In the genomic region with DNA sequence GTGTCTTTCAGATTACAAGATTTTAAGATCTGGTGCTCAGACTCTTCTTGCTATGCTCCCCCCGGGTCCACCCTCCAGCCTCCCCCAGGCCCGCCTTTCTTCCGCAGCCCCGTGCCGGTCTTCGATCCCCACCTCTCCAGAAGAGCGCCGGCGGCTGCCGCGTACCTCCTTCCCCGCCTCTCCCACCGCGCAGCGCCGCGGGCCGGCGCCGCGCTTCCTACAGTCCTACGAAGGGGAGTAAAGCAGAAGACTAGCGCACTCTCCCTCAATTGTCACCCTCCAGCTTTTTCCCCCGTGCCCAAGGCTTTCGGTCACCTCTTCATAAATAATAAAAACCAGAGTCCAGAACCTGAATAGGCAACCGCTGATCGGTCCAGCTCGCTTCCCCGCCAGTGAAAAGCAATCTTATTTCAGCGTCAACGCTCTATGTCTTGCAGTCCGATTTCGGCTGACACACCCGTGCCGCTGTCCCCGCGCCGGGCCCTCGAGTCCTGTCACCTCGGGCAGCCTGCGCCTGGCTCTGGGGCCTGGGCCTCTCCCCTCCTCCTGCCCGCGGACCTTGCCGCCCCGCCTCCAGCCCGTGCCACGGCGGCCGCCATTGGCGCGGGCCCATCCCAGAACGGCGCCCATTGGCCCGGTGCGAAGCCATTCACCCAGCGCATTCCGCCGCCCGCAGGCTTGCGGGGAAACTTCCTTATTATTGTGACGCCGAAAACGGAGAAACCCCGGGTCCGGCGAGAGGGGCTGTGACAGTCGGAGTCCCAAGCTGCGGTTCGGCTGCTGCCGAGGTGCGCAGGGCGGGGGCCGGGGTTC, we compare ENCODE assay signal across 8 cellular contexts. TPM values are rescaled to one million over a fixed set of nuclear protein-coding genes. Genes with fewer than 3 reads are reported as not detected.
DNase-seq lines count a peak whose midpoint lies in the region; ATAC-seq and TF ChIP-seq lines count a peak whose summit lies in the region.

TSS of gene HERC3 (plus strand) at position 694 of the 813 bp plus-strand sequence. CDS start 13,344 bp downstream, outside the sequence.

- ATAC-seq in activated naive CD4-positive, alpha-beta T cell treated with anti-CD3 and anti-CD28 coated beads, Interleukin-2, amount 50 U/mL, for 72 hours: peak; percentile 88 to 94
- ATAC-seq in omental fat pad (ENCODE audit: low FRiP score): peak; percentile 95

- DNase-seq in GM06990 (ENCODE audit: extremely low read depth, insufficient read length): peak; percentile 91
- DNase-seq in HFFc6: peak; percentile 82
- peak; percentile 91 for DNase-seq in NAMALWA (ENCODE audit: low spot score)
- DNase-seq in SKM-1 treated with dmso at 0.1 percent for 144 hours (lab: John Stamatoyannopoulos, UW; ENCODE audit: unreplicated experiment): peak; percentile 84
- DNase-seq in activated naive CD4-positive, alpha-beta T cell treated with anti-CD3 and anti-CD28 coated beads, Interleukin-2, amount 50 U/mL, for 72 hours (ENCODE audit: low spot score in 2 of 2): peak; percentile 88 to 95
- peak; percentile 91 for DNase-seq in globus pallidus (ENCODE audit: low spot score)
- peak; percentile 58 for DNase-seq in omental fat pad (ENCODE audit: low spot score)
- peak; percentile 94 to 95 for DNase-seq in suprapubic skin (ENCODE audit: low spot score in 2 of 2)

- peaks cover 2% of the 10 kb centered on the region; the same call in 1 of the 2 replicates for H3K27me3 Mint-ChIP-seq in HFFc6 (ENCODE audit: insufficient read depth)

- H3K4me3 Mint-ChIP-seq in HFFc6: peak within 1 kb of the TSS; percentile 93

- H3K36me3 ChIP-seq in GM06990 (ENCODE audit: control insufficient read depth, insufficient read depth, low read length): no peaks in the 10 kb centered on the region
- peaks cover 11% of the 10 kb centered on the region for H3K36me3 ChIP-seq in suprapubic skin

- H3K4me3 ChIP-seq in GM06990 (replicated peaks; ENCODE audit: low read depth, low read length): peak within 1 kb of the TSS; percentile 80
- peak within 1 kb of the TSS; percentile 67 for H3K4me3 ChIP-seq in suprapubic skin

- H3K4me1 Mint-ChIP-seq in HFFc6 (ENCODE audit: low read depth): peaks cover 37% of the 10 kb centered on the region

- peak within 1 kb of the TSS; percentile 95 for H3K27ac ChIP-seq in suprapubic skin

- peak within 1 kb of the TSS; percentile 86 for H3K27ac Mint-ChIP-seq in HFFc6
- peak within 1 kb of the TSS; percentile 88 to 93 for H3K27ac Mint-ChIP-seq in activated naive CD4-positive, alpha-beta T cell treated with anti-CD3 and anti-CD28 coated beads, Interleukin-2, amount 50 U/mL, for 72 hours

- TF ChIP-seq CTCF in GM06990 (IDR thresholded peaks at IDR 0.05; ENCODE audit: insufficient read depth, low read length, poor library complexity, severe bottlenecking): peak; percentile 8
- peak; percentile 39; the same call in 1 of the 2 replicates for TF ChIP-seq CTCF in HFFc6 (IDR thresholded peaks at IDR 0.05)
- TF ChIP-seq CTCF in omental fat pad (IDR thresholded peaks at IDR 0.05): no peak
- no peak for TF ChIP-seq CTCF in suprapubic skin (IDR thresholded peaks at IDR 0.05)

- no peaks in the 10 kb centered on the region for H3K9me3 Mint-ChIP-seq in HFFc6
- H3K9me3 Mint-ChIP-seq in activated naive CD4-positive, alpha-beta T cell treated with anti-CD3 and anti-CD28 coated beads, Interleukin-2, amount 50 U/mL, for 72 hours: no peaks in the 10 kb centered on the region

- no peak for TF ChIP-seq EP300 in suprapubic skin (IDR thresholded peaks at IDR 0.05)

- H3K4me1 ChIP-seq in suprapubic skin: peaks cover 22% of the 10 kb centered on the region

- H3K27me3 ChIP-seq in GM06990 (replicated peaks; ENCODE audit: control insufficient read depth, insufficient read depth, low read length) (no peaks in the 10 kb centered on the region), suprapubic skin (no peaks in the 10 kb centered on the region)

- peaks cover 15% of the 10 kb centered on the region; the same call in 1 of the 2 replicates for H3K36me3 Mint-ChIP-seq in HFFc6 (ENCODE audit: low read depth)
- H3K36me3 Mint-ChIP-seq in activated naive CD4-positive, alpha-beta T cell treated with anti-CD3 and anti-CD28 coated beads, Interleukin-2, amount 50 U/mL, for 72 hours: peaks cover 5% of the 10 kb centered on the region in 2 donors

- WGBS in suprapubic skin: under 1% methylated on average over 50 of the region's 73 CpGs

- H3K9me3 ChIP-seq in suprapubic skin: no peaks in the 10 kb centered on the region

- peak in 1 of 2 donors; percentile 35 for TF ChIP-seq POLR2A in suprapubic skin (IDR thresholded peaks at IDR 0.05)

RNA-seq across cellular contexts. Expression of gene HERC3, which starts in this region (rescaled TPM):
- total RNA-seq in HFFc6 (2021; fragmentation: NEBNext Ultra II Directional; extraction: Animal tissue kit (Norgen Biotek cat#: 25700)): 10 to 100 TPM; 16.5 to 32.2 (median 26.6) TPM
- 10 to 100 TPM; 29.9 to 64.3 TPM for total RNA-seq in activated naive CD4-positive, alpha-beta T cell treated with anti-CD3 and anti-CD28 coated beads, Interleukin-2, amount 50 U/mL, for 72 hours
- total RNA-seq in omental fat pad: 10 to 100 TPM; 21.3 to 48.7 (median 33.6) TPM
- 100 to 1,000 TPM in 1 of 4 donors, 10 to 100 TPM in 3; 41.6 to 110 (median 48.0) TPM for total RNA-seq in suprapubic skin

Comparison
In these comparisons a context has a peak if more than half of its experiments do, and no peak if none do; other contexts are left out.
1. Peak in every context shown above with its lines: DNase-seq, ATAC-seq, H3K4me3 ChIP-seq and H3K27ac ChIP-seq.
2. CTCF ChIP-seq: peak in GM06990 (single experiment) and HFFc6 (single experiment); none in omental fat pad (0 of 3) and suprapubic skin (0 of 2).